ENCODE assay signal across 28 cellular contexts in the genomic region with DNA sequence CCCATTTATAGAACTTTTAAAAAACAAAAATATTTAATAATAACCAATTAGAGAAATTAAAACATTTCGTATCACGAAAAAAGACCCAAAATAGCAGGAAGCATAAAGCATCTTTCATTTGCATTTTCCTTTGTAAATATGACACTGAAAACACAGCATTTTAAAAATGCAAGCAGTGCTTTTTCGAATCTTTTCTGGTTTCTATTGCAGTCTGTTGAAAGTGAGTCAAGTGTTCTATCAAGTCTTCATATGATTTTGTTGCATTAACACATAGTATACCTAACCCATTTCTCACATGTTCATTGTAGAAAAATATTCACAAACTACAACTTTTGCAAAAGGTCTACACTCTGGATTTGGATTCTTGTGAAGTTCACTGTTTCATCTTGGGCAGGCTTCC.
"Had no signal": no experiment of that assay in that cellular context is flagged by ENCODE, and none has a peak within 500 bp of the region (broad histone marks: within the 10 kb centered on the region; RNA-seq: fewer than 3 reads in every experiment).

No MANE protein-coding gene starts in this region.

- H2AFZ ChIP-seq: parathyroid adenoma had no signal

- H3K9me3 ChIP-seq: esophagus squamous epithelium, left lung, mucosa of descending colon, neutrophil, right lobe of liver, stomach, thyroid gland had no signal

- DNase-seq: cortex of kidney; effector memory CD8-positive, alpha-beta T cell; erythroblast; esophagus squamous epithelium; foreskin melanocyte; heart right ventricle; hippocampal formation; left cardiac atrium; mesenchymal stem cell; mucosa of descending colon; naive B cell; right lobe of liver; small intestine; stimulated activated CD4-positive, alpha-beta T cell treated with anti-CD3 and anti-CD28 coated beads, Interleukin-12 subunit alpha, Interleukin-12 subunit beta, amount 100 ng/mL, for 4 hours; stimulated activated CD4-positive, alpha-beta T cell treated with anti-CD3 and anti-CD28 coated beads, Interleukin-1b, Interleukin-23, amount 100 ng/mL, for 48 hours; stimulated activated CD4-positive, alpha-beta T cell treated with anti-CD3 and anti-CD28 coated beads, Interleukin-4, amount 100 ng/mL, for 1 hour; stimulated activated CD8-positive, alpha-beta memory T cell treated with anti-CD3 and anti-CD28 coated beads, Interleukin-4, amount 100 ng/mL, for 48 hours; stimulated activated naive CD4-positive, alpha-beta T cell treated with Interleukin-2 at 50 U/mL for 16 hours; stomach; thyroid gland had no signal

- H3K4me1 Mint-ChIP-seq: naive B cell, neural crest cell had no signal

- H3K4me3 ChIP-seq: esophagus squamous epithelium, heart right ventricle, left lung, mucosa of descending colon, right lobe of liver, stomach, thyroid gland had no signal

- H3K36me3 ChIP-seq: esophagus squamous epithelium, heart right ventricle, left lung, neutrophil, stomach, thyroid gland had no signal

- H3K27me3 ChIP-seq: esophagus squamous epithelium, heart right ventricle, left lung, neutrophil, right lobe of liver, stomach, thyroid gland had no signal

- H3K36me3 Mint-ChIP-seq: mesothelial cell of epicardium; naive B cell; natural killer cell treated with Interleukin-12 subunit alpha and Interleukin-12 subunit beta and Interleukin-15 and Interleukin-18, amount 100 ng/mL, for 72 hours had no signal

- H3K4me3 Mint-ChIP-seq: effector memory CD8-positive, alpha-beta T cell; mesothelial cell of epicardium; naive B cell; natural killer cell treated with Interleukin-12 subunit alpha and Interleukin-12 subunit beta and Interleukin-15 and Interleukin-18, amount 100 ng/mL, for 72 hours; neural crest cell; type B pancreatic cell had no signal

- H3K4me1 ChIP-seq: parathyroid adenoma, thyroid gland had no signal

- H3K79me2 ChIP-seq: parathyroid adenoma had no signal

- H3K9ac ChIP-seq: parathyroid adenoma had no signal

- H3K9me3 Mint-ChIP-seq: effector memory CD8-positive, alpha-beta T cell; mesothelial cell of epicardium; neural crest cell; type B pancreatic cell had no signal

- H3K27ac Mint-ChIP-seq: effector memory CD8-positive, alpha-beta T cell; mesothelial cell of epicardium; naive B cell; natural killer cell treated with Interleukin-12 subunit alpha and Interleukin-12 subunit beta and Interleukin-15 and Interleukin-18, amount 100 ng/mL, for 72 hours; progenitor cell of endocrine pancreas; type B pancreatic cell had no signal

- ATAC-seq: effector memory CD8-positive, alpha-beta T cell; left cardiac atrium; left lung; mucosa of descending colon; natural killer cell treated with Interleukin-12 subunit alpha and Interleukin-12 subunit beta and Interleukin-15 and Interleukin-18, amount 100 ng/mL, for 72 hours; right lobe of liver had no signal

- H3K27ac ChIP-seq: esophagus squamous epithelium, heart right ventricle, left lung, neutrophil, parathyroid adenoma, right lobe of liver, stomach, thyroid gland had no signal

- H3K27me3 Mint-ChIP-seq: effector memory CD8-positive, alpha-beta T cell; naive B cell; natural killer cell treated with Interleukin-12 subunit alpha and Interleukin-12 subunit beta and Interleukin-15 and Interleukin-18, amount 100 ng/mL, for 72 hours had no signal
